Comparison of ENCODE assay signal across 15 cellular contexts in genomic region chr3:124223853-124224252, GRCh38.
DNase-seq lines count a peak whose midpoint lies in the region; ATAC-seq and TF ChIP-seq lines count a peak whose summit lies in the region.
"Had no signal": no experiment of that assay in that cellular context is flagged by ENCODE, and none has a peak within 500 bp of the region (broad histone marks: within the 10 kb centered on the region; RNA-seq: fewer than 3 reads in every experiment).

No MANE protein-coding gene starts in this region.

- H3K36me3 Mint-ChIP-seq in WTC11 = peaks cover 7% of the 10 kb centered on the region
- H3K36me3 Mint-ChIP-seq in type B pancreatic cell = peaks cover 5% of the 10 kb centered on the region
- H3K36me3 Mint-ChIP-seq: CD4-positive, alpha-beta memory T cell had no signal

- peaks cover 14% of the 10 kb centered on the region for H3K9me3 Mint-ChIP-seq in WTC11
- peaks cover 9% of the 10 kb centered on the region for H3K9me3 Mint-ChIP-seq in type B pancreatic cell

- no peak overlapping the region for H3K27ac ChIP-seq in mesendoderm (ENCODE audit: low read depth, low read length)
- H3K27ac ChIP-seq: GM23248 had no signal

- no peak overlapping the region for H4K8ac ChIP-seq in mesendoderm (ENCODE audit: low read depth, low read length)

- TF ChIP-seq CTCF in WTC11 (IDR thresholded peaks at IDR 0.05) (no peak), type B pancreatic cell (conservative IDR thresholded peaks at IDR 0.05) (no peak)

- no peak overlapping the region for H3K4me3 ChIP-seq in mesendoderm (ENCODE audit: low read length)
- H3K4me3 ChIP-seq: GM23248 had no signal

- H3K56ac ChIP-seq in mesendoderm (ENCODE audit: low read length) = no peak overlapping the region

- no peaks in the 10 kb centered on the region for H3K79me2 ChIP-seq in mesendoderm (ENCODE audit: control insufficient read depth, insufficient read depth, low read length)

- no peak overlapping the region for H3K23ac ChIP-seq in mesendoderm (ENCODE audit: low read length)

- no peaks in the 10 kb centered on the region for H3K27me3 ChIP-seq in mesendoderm (ENCODE audit: insufficient read depth, low read length, poor library complexity)

- WGBS in mesendoderm (ENCODE audit: extremely low coverage, insufficient coverage, low lambda C conversion rate) = no CpG with 5 or more reads among the region's 3 CpGs

- H3K4me2 ChIP-seq in mesendoderm (ENCODE audit: low read length) = no peak overlapping the region

- no peaks in the 10 kb centered on the region for H3K79me1 ChIP-seq in mesendoderm (ENCODE audit: low read length)

- H2BK120ac ChIP-seq in mesendoderm (ENCODE audit: low read depth, low read length) = no peak overlapping the region

- H3K4ac ChIP-seq in mesendoderm (ENCODE audit: low read depth, low read length) = no peak overlapping the region

- no peak overlapping the region for H3K9ac ChIP-seq in mesendoderm (ENCODE audit: low read length)
- H3K9ac ChIP-seq: GM23248 had no signal

- no peak overlapping the region for H2AK5ac ChIP-seq in mesendoderm (ENCODE audit: low read length)

- ATAC-seq in WTC11 = peak; percentile 51
- no peak for ATAC-seq in GM21786 (IDR thresholded peaks at IDR 0.05; ENCODE audit: unreplicated experiment)

- POLR2A ChIA-PET in WTC11 (lab: Charles Lee) = no interaction called here

- DNase-seq in WTC11 (ENCODE audit: low spot score) = no peak
- peak; percentile 40 for DNase-seq in mesendoderm
- DNase-seq in retina = peak; percentile 44
- DNase-seq in type B pancreatic cell (ENCODE audit: extremely low spot score, unreplicated experiment) = no peak
- DNase-seq in EL = no peak
- DNase-seq: C1 segment of cervical spinal cord; Calu3; CD4-positive, alpha-beta memory T cell; COR-L47; DMS53; DMS79 treated with DMSO at 0.1 percent for 48 hours; GM23248; H7; HCEC 1CT had no signal

- H3K27me3 Mint-ChIP-seq in WTC11 (ENCODE audit: low read depth) (peaks cover 15% of the 10 kb centered on the region), type B pancreatic cell (peaks cover 3% of the 10 kb centered on the region)

- no peak overlapping the region for H2BK15ac ChIP-seq in mesendoderm (replicated peaks; ENCODE audit: low read depth)

- H3K27ac Mint-ChIP-seq in WTC11 = no peak overlapping the region
- H3K27ac Mint-ChIP-seq in type B pancreatic cell = no peak overlapping the region
- H3K27ac Mint-ChIP-seq: CD4-positive, alpha-beta memory T cell had no signal

- no peak overlapping the region for H4K5ac ChIP-seq in mesendoderm (ENCODE audit: low read length)

- H3K4me1 Mint-ChIP-seq in WTC11 = peaks cover 23% of the 10 kb centered on the region
- H3K4me1 Mint-ChIP-seq in type B pancreatic cell (ENCODE audit: unreplicated experiment) = peaks cover 6% of the 10 kb centered on the region
- H3K4me1 Mint-ChIP-seq: CD4-positive, alpha-beta memory T cell had no signal

- H3K36me3 ChIP-seq in mesendoderm (ENCODE audit: control insufficient read depth, insufficient read depth, low read length) = no peaks in the 10 kb centered on the region

- no peaks in the 10 kb centered on the region for H3K4me1 ChIP-seq in mesendoderm (ENCODE audit: control insufficient read depth, low read depth, low read length)

- H3K18ac ChIP-seq in mesendoderm (ENCODE audit: low read length) = no peak overlapping the region

- no peak overlapping the region for H2BK5ac ChIP-seq in mesendoderm (ENCODE audit: low read length)

- CTCF ChIA-PET in WTC11 (lab: Charles Lee) = no interaction called here

- H3K4me3 Mint-ChIP-seq in WTC11 (no peak overlapping the region), type B pancreatic cell (no peak overlapping the region)
- H3K4me3 Mint-ChIP-seq: CD4-positive, alpha-beta memory T cell had no signal

TF ChIP-seq in WTC11, 78 proteins besides CTCF, POLR2A, EP300 and RAD21 (continues in another document):
- no peak for TF ChIP-seq ZBTB43 (CRISPR knock-in tag; IDR thresholded peaks at IDR 0.05)
- no peak for TF ChIP-seq AFF4 (CRISPR knock-in tag; IDR thresholded peaks at IDR 0.05; ENCODE audit: borderline replicate concordance)
- no peak for TF ChIP-seq MXD4 (CRISPR knock-in tag; IDR thresholded peaks at IDR 0.05; ENCODE audit: borderline replicate concordance)
- no peak for TF ChIP-seq SMAD3 (CRISPR knock-in tag; IDR thresholded peaks at IDR 0.05; ENCODE audit: borderline replicate concordance)
- TF ChIP-seq NR3C1 (CRISPR knock-in tag; conservative IDR thresholded peaks at IDR 0.05; ENCODE audit: low read depth) = no peak
- TF ChIP-seq NFYB (CRISPR knock-in tag; conservative IDR thresholded peaks at IDR 0.05; ENCODE audit: low read depth) = no peak
- TF ChIP-seq, protein P1, sequence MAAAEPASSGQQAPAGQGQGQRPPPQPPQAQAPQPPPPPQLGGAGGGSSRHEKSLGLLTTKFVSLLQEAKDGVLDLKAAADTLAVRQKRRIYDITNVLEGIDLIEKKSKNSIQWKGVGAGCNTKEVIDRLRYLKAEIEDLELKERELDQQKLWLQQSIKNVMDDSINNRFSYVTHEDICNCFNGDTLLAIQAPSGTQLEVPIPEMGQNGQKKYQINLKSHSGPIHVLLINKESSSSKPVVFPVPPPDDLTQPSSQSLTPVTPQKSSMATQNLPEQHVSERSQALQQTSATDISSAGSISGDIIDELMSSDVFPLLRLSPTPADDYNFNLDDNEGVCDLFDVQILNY (CRISPR knock-in tag; IDR thresholded peaks at IDR 0.05) = no peak
- no peak for TF ChIP-seq ZNF532 (CRISPR knock-in tag; IDR thresholded peaks at IDR 0.05; ENCODE audit: borderline replicate concordance)
- TF ChIP-seq FOXJ3 (CRISPR knock-in tag; IDR thresholded peaks at IDR 0.05; ENCODE audit: borderline replicate concordance) = no peak

Comparison
In these comparisons a context has a peak if more than half of its experiments do, and no peak if none do; other contexts are left out.
1. DNase-seq: peak in mesendoderm (single experiment) and retina (single experiment); none in WTC11 (single experiment), type B pancreatic cell (single experiment) and EL (single experiment).